1 cellular context compared by ENCODE assay signal in the genomic region with DNA sequence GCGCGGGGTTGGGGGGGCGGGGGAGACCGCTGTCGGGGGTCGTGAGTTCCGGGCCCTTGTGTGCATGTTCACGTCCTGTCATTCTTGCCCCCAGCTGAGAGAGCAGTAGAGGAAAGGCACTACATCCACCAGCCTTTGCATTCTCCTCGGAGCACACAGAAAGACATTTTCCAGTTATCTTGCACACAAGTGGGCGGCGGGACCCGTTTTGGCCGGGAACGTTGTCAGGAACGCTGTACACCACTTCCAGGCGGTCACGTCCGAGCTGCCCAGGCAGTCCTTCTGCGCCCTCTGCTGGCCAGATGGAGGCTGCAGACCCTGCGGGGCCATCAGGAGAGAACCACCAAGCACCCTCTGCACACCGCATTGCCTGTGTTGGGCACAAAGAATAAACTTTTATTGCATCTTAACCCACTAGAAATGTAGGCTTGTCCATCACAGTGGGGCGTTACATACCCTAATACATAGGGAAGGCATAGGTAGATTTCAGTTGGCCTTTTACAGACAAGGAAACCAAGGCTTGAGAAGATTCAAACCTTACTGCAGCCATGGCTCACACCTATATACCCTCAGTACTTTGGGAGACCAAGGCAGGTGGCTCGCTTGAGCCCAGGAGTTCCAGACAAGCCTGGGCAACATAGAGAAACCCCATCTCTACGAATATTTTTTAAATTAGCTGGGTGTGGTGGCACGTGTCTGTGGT.
TF ChIP-seq lines count a peak whose summit lies in the region.

No MANE protein-coding gene starts in this region.

TF ChIP-seq in IMR-90, 13 proteins besides CTCF, POLR2A, EP300 and RAD21:
- no peak for TF ChIP-seq CHD1 (IDR thresholded peaks at IDR 0.05; ENCODE audit: low read depth, low read length)
- peak; percentile 57; the same call in 1 of the 2 replicates for TF ChIP-seq MAZ (IDR thresholded peaks at IDR 0.05; ENCODE audit: borderline replicate concordance, low read depth, low read length)
- TF ChIP-seq RCOR1 (IDR thresholded peaks at IDR 0.05; ENCODE audit: insufficient replicate concordance, low read length): no peak
- TF ChIP-seq, protein P1, sequence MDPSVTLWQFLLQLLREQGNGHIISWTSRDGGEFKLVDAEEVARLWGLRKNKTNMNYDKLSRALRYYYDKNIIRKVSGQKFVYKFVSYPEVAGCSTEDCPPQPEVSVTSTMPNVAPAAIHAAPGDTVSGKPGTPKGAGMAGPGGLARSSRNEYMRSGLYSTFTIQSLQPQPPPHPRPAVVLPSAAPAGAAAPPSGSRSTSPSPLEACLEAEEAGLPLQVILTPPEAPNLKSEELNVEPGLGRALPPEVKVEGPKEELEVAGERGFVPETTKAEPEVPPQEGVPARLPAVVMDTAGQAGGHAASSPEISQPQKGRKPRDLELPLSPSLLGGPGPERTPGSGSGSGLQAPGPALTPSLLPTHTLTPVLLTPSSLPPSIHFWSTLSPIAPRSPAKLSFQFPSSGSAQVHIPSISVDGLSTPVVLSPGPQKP (IDR thresholded peaks at IDR 0.05; ENCODE audit: borderline replicate concordance, low read depth, low read length): no peak
- TF ChIP-seq MXI1 (IDR thresholded peaks at IDR 0.05; ENCODE audit: borderline replicate concordance, low read depth, low read length): no peak
- TF ChIP-seq SMC3 (IDR thresholded peaks at IDR 0.05; ENCODE audit: low read depth, low read length): peak; percentile 100
- no peak for TF ChIP-seq CEBPB (IDR thresholded peaks at IDR 0.05; ENCODE audit: low read depth, low read length)
- no peak for TF ChIP-seq USF2 (IDR thresholded peaks at IDR 0.05; ENCODE audit: low read depth, low read length)
- TF ChIP-seq FOS (IDR thresholded peaks at IDR 0.05; ENCODE audit: low read depth, low read length): no peak
- TF ChIP-seq RFX5 (IDR thresholded peaks at IDR 0.05; ENCODE audit: low read depth, low read length): no peak
- TF ChIP-seq MAFK (IDR thresholded peaks at IDR 0.05; ENCODE audit: low read depth, low read length): no peak
- peak; percentile 41; the same call in 1 of the 2 replicates for TF ChIP-seq BHLHE40 (IDR thresholded peaks at IDR 0.05; ENCODE audit: low read depth, low read length)
- TF ChIP-seq NFE2L2 (IDR thresholded peaks at IDR 0.05; ENCODE audit: low read depth, low read length): no peak
